Comparison of ENCODE assay signal across 20 cellular contexts in genomic region chrX:9926002-9926401, GRCh38. TPM values are rescaled to one million over a fixed set of nuclear protein-coding genes. Genes with fewer than 3 reads are reported as not detected.
DNase-seq lines count a peak whose midpoint lies in the region; ATAC-seq and TF ChIP-seq lines count a peak whose summit lies in the region.
"Had no signal": no experiment of that assay in that cellular context is flagged by ENCODE, and none has a peak within 500 bp of the region (broad histone marks: within the 10 kb centered on the region; RNA-seq: fewer than 3 reads in every experiment).

No MANE protein-coding gene starts in this region.

- H3K36me3 Mint-ChIP-seq in progenitor cell of endocrine pancreas (ENCODE audit: insufficient read depth) (peaks cover 6% of the 10 kb centered on the region), HFFc6 (ENCODE audit: low read depth) (no peaks in the 10 kb centered on the region; the same call in 1 of the 2 replicates)
- H3K36me3 Mint-ChIP-seq: CD8-positive, alpha-beta T cell had no signal

- H3K4me1 Mint-ChIP-seq in progenitor cell of endocrine pancreas (ENCODE audit: low read depth) = peaks cover 8% of the 10 kb centered on the region
- 0 out of 2 replicates have a peak, but pooled peaks cover 7% of the 10 kb centered on the region for H3K4me1 Mint-ChIP-seq in HFFc6 (ENCODE audit: low read depth)
- H3K4me1 Mint-ChIP-seq: B cell had no signal

- no peaks in the 10 kb centered on the region for H3K27me3 Mint-ChIP-seq in progenitor cell of endocrine pancreas
- peaks cover 4% of the 10 kb centered on the region; the same call in 1 of the 2 replicates for H3K27me3 Mint-ChIP-seq in HFFc6 (ENCODE audit: insufficient read depth)

- peak overlapping the region; percentile 13 for H3K27ac Mint-ChIP-seq in progenitor cell of endocrine pancreas
- no peak overlapping the region for H3K27ac Mint-ChIP-seq in HFFc6
- H3K27ac Mint-ChIP-seq: B cell; CD4-positive, alpha-beta T cell; CD8-positive, alpha-beta T cell had no signal

- H3K4me3 Mint-ChIP-seq in progenitor cell of endocrine pancreas (ENCODE audit: low read depth) = no peak overlapping the region
- H3K4me3 Mint-ChIP-seq in HFFc6 = no peak overlapping the region
- H3K4me3 Mint-ChIP-seq: B cell; CD4-positive, alpha-beta T cell; CD8-positive, alpha-beta T cell had no signal

- TF ChIP-seq CTCF in dorsolateral prefrontal cortex (IDR thresholded peaks at IDR 0.05 in 54 of 56, conservative IDR thresholded peaks at IDR 0.05 in 2 of 56; ENCODE audit: low read depth in 1 of 56, partially characterized antibody in 56 of 56) (no peak), progenitor cell of endocrine pancreas (IDR thresholded peaks at IDR 0.05; ENCODE audit: unreplicated experiment) (no peak), HFFc6 (IDR thresholded peaks at IDR 0.05) (no peak)

- peak overlapping the region in 17 of 59 donors; percentile 0 to 38 (median 19) for H3K4me3 ChIP-seq in dorsolateral prefrontal cortex
- H3K4me3 ChIP-seq: BLaER1 treated with 17β-estradiol and CSF1 and Interleukin-3, amounts not matched to agents 10 nM and 100 nM had no signal

- H3K9me3 Mint-ChIP-seq in progenitor cell of endocrine pancreas (ENCODE audit: low read depth) (peaks cover 18% of the 10 kb centered on the region), HFFc6 (no peaks in the 10 kb centered on the region)
- H3K9me3 Mint-ChIP-seq: CD4-positive, alpha-beta T cell; CD8-positive, alpha-beta T cell had no signal

- no peak for ATAC-seq in HG02840 (IDR thresholded peaks at IDR 0.05; ENCODE audit: low FRiP score, unreplicated experiment)
- ATAC-seq: CD8-positive, alpha-beta T cell had no signal

- peak overlapping the region in 2 of 59 donors; percentile 18 to 40 for H3K27ac ChIP-seq in dorsolateral prefrontal cortex
- H3K27ac ChIP-seq: BLaER1 treated with 17β-estradiol and CSF1 and Interleukin-3, amounts not matched to agents 10 nM and 100 nM; C4-2B had no signal

- peaks cover 0 to 46% (median 5%) of the 10 kb centered on the region in 45 donors for H3K27me3 ChIP-seq in dorsolateral prefrontal cortex
- H3K27me3 ChIP-seq: BLaER1 treated with 17β-estradiol and CSF1 and Interleukin-3, amounts not matched to agents 10 nM and 100 nM had no signal

- intact Hi-C loops in dorsolateral prefrontal cortex (cut with DNase I) = no loop called here

- DNase-seq in anterior cingulate cortex (lab: John Stamatoyannopoulos, UW) (peak in 37 of 58 donors; percentile 0 to 62 (median 11)), dorsolateral prefrontal cortex (peak in 6 of 10 donors; percentile 47 to 70 (median 57)), occipital lobe (lab: John Stamatoyannopoulos, UW) (peak; percentile 19), progenitor cell of endocrine pancreas (ENCODE audit: low spot score, unreplicated experiment) (no peak), HFFc6 (no peak), SKM-1 (lab: John Stamatoyannopoulos, UW; ENCODE audit: unreplicated experiment) (no peak)
- DNase-seq in activated CD8-positive, alpha-beta memory T cell treated with anti-CD3 and anti-CD28 coated beads, Interleukin-2, amount 50 U/mL, for 48 hours = no peak
- DNase-seq: 8988T; ACHN; Caco-2; Calu3; CD4-positive, alpha-beta T cell; CD8-positive, alpha-beta T cell; DMS79 treated with DMSO at 0.1 percent for 48 hours; GF-D8 had no signal

RNA-seq across cellular contexts. Expression of gene CLDN34, which starts 41.2 kb away (rescaled TPM):
- total RNA-seq in dorsolateral prefrontal cortex = 1 to 10 TPM in 81 of 120 experiments, under 1 TPM in 25, not detected in 14; 0.45 to 5.5 (median 1.4) TPM
- total RNA-seq in occipital lobe = 0.62 TPM
- 0.38 and 0.42 TPM in 2 replicates for total RNA-seq in progenitor cell of endocrine pancreas
- not detected for total RNA-seq in HFFc6 (2021; fragmentation: NEBNext Ultra II Directional; extraction: Animal tissue kit (Norgen Biotek cat#: 25700))
- total RNA-seq: A673; B cell; Caco-2; CD4-positive, alpha-beta T cell; CD8-positive, alpha-beta T cell had no signal

Comparison
In these comparisons a context has a peak if more than half of its experiments do, and no peak if none do; other contexts are left out.
1. DNase-seq: peak in anterior cingulate cortex (37 of 58), dorsolateral prefrontal cortex (6 of 10) and occipital lobe (single experiment); none in progenitor cell of endocrine pancreas (single experiment), HFFc6 (single experiment), SKM-1 (single experiment) and activated CD8-positive, alpha-beta memory T cell treated with anti-CD3 and anti-CD28 coated beads, Interleukin-2, amount 50 U/mL, for 48 hours (single experiment).